15 cellular contexts compared by ENCODE assay signal in the genomic region with DNA sequence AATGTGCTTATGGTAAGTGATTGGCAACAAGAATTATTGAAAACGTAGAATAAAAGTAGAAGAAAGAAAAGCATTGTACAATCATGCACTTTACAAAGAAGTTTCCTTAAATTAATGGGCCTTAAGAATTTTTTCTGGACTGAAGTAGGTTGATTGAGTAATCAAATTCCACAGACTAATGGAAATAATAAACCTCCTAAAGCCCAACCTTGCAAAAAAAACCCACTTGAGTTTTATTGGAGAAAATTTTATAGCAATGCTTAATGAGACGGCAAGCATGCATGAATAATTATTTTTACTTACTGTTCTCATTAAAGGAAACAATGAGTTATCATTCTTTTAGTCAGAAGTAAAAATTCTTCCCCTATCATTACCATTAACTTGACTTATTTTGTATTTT.
A peak's percentile ranks its signal among the peaks of the same experiment; 100 is the strongest.
DNase-seq lines count a peak whose midpoint lies in the region; ATAC-seq and TF ChIP-seq lines count a peak whose summit lies in the region.
"Had no signal": no experiment of that assay in that cellular context is flagged by ENCODE, and none has a peak within 500 bp of the region (broad histone marks: within the 10 kb centered on the region; RNA-seq: fewer than 3 reads in every experiment).

No MANE protein-coding gene starts in this region.

- H3K4me2 ChIP-seq in GM23248 (ENCODE audit: unreplicated experiment), result no peak overlapping the region
- H3K4me2 ChIP-seq: BLaER1 had no signal

- H3K27me3 ChIP-seq in GM23248 (replicated peaks; ENCODE audit: insufficient read depth), result no peaks in the 10 kb centered on the region
- H3K27me3 ChIP-seq: BLaER1 had no signal

- in situ Hi-C loops in GM23248 (cut with MboI), result no loop called here

- 2 to 4% methylated on average over 2 of the region's 2 CpGs for WGBS in GM23248 (ENCODE audit: low coverage in 1 of 2, low lambda C conversion rate in 2 of 2, missing lambda C conversion rate in 2 of 2), 2 experiments

- no peaks in the 10 kb centered on the region for H4K20me1 ChIP-seq in GM23248 (ENCODE audit: insufficient read depth)
- H4K20me1 ChIP-seq: BLaER1 had no signal

- H3K27ac ChIP-seq in GM23248 (no peak overlapping the region), SK-N-MC (peak overlapping the region; percentile 44; the same call in 1 of the 2 replicates)
- H3K27ac ChIP-seq: BLaER1 had no signal

- H3K79me2 ChIP-seq in GM23248 (ENCODE audit: insufficient read depth), result no peaks in the 10 kb centered on the region

- H3K9me3 ChIP-seq in GM23248 (ENCODE audit: low read depth), result no peaks in the 10 kb centered on the region
- H3K9me3 ChIP-seq in SK-N-MC (ENCODE audit: low read depth, low read length), result no peaks in the 10 kb centered on the region
- H3K9me3 ChIP-seq: BLaER1, HAP-1 had no signal

- ATAC-seq in left lobe of liver, result no peak
- ATAC-seq: HepG2 had no signal

- DNase-seq in GM23248 (peak; percentile 1), SK-N-MC (ENCODE audit: low read depth, low spot score) (peak; percentile 72), fibroblast of peridontal ligament (ENCODE audit: extremely low read depth) (peak; percentile 32), retinal pigment epithelial cell (ENCODE audit: low read depth) (peak; percentile 43), superior temporal gyrus (ENCODE audit: extremely low spot score) (no peak), left lobe of liver (ENCODE audit: low spot score) (no peak)
- DNase-seq in activated T-cell treated with anti-CD3 and anti-CD28 coated beads, Interleukin-2, amount 50 U/mL, for 1 hour, result no peak
- DNase-seq: AML-193; Calu3; CD4-positive, alpha-beta memory T cell; DMS79 treated with DMSO at 0.1 percent for 48 hours; GF-D8 had no signal

- H3K36me3 ChIP-seq in GM23248 (ENCODE audit: low read depth), result no peaks in the 10 kb centered on the region
- H3K36me3 ChIP-seq in SK-N-MC (ENCODE audit: insufficient read depth, low read length), result no peaks in the 10 kb centered on the region
- H3K36me3 ChIP-seq: BLaER1, HAP-1 had no signal

- no peak overlapping the region for H3K4me3 ChIP-seq in GM23248
- peak overlapping the region; percentile 59 for H3K4me3 ChIP-seq in SK-N-MC
- H3K4me3 ChIP-seq in retinal pigment epithelial cell (ENCODE audit: low read length), result no peak overlapping the region
- H3K4me3 ChIP-seq: BLaER1, HAP-1 had no signal

- H3K9ac ChIP-seq in GM23248 (no peak overlapping the region), SK-N-MC (ENCODE audit: insufficient read length) (no peak overlapping the region)
- H3K9ac ChIP-seq: BLaER1 had no signal

- no peaks in the 10 kb centered on the region for H3K9me2 ChIP-seq in GM23248 (ENCODE audit: insufficient read depth)

- H2AFZ ChIP-seq in GM23248, result no peak overlapping the region

- H3K4me1 ChIP-seq in GM23248 (ENCODE audit: insufficient read depth), result no peaks in the 10 kb centered on the region
- H3K4me1 ChIP-seq: BLaER1, HAP-1 had no signal

- H3F3A ChIP-seq in GM23248 (ENCODE audit: insufficient read depth), result no peaks in the 10 kb centered on the region

- TF ChIP-seq CTCF in retinal pigment epithelial cell (conservative IDR thresholded peaks at IDR 0.05; ENCODE audit: low read depth, low read length), result no peak

Comparison
In these comparisons a context has a peak if more than half of its experiments do, and no peak if none do; other contexts are left out.
1. DNase-seq: peak in GM23248 (single experiment), SK-N-MC (single experiment), fibroblast of peridontal ligament (single experiment) and retinal pigment epithelial cell (single experiment); none in superior temporal gyrus (single experiment), activated T-cell treated with anti-CD3 and anti-CD28 coated beads, Interleukin-2, amount 50 U/mL, for 1 hour (single experiment) and left lobe of liver (single experiment).